1 cellular context compared by ENCODE assay signal in genomic region chr3:47949979-47950378, GRCh38.
TF ChIP-seq lines count a peak whose summit lies in the region.

No MANE protein-coding gene starts in this region.

TF ChIP-seq in WTC11, 78 proteins besides CTCF, POLR2A, EP300 and RAD21 (continued from another document):
- TF ChIP-seq ESRRA (CRISPR knock-in tag; IDR thresholded peaks at IDR 0.05; ENCODE audit: borderline replicate concordance) (no peak), STAT6 (CRISPR knock-in tag; conservative IDR thresholded peaks at IDR 0.05; ENCODE audit: low read depth) (no peak), HMGXB4 (CRISPR knock-in tag; IDR thresholded peaks at IDR 0.05) (no peak), ZNF138 (CRISPR knock-in tag; conservative IDR thresholded peaks at IDR 0.05) (no peak), ZNF512 (CRISPR knock-in tag; IDR thresholded peaks at IDR 0.05; ENCODE audit: borderline replicate concordance) (no peak), FOXJ3 (CRISPR knock-in tag; IDR thresholded peaks at IDR 0.05; ENCODE audit: borderline replicate concordance) (no peak), GABPB1 (CRISPR knock-in tag; IDR thresholded peaks at IDR 0.05) (no peak), TEAD1 (CRISPR knock-in tag; IDR thresholded peaks at IDR 0.05) (no peak), PREB (CRISPR knock-in tag; IDR thresholded peaks at IDR 0.05; ENCODE audit: borderline replicate concordance) (no peak), MXD4 (CRISPR knock-in tag; IDR thresholded peaks at IDR 0.05; ENCODE audit: borderline replicate concordance) (no peak)
- TF ChIP-seq, protein P1, sequence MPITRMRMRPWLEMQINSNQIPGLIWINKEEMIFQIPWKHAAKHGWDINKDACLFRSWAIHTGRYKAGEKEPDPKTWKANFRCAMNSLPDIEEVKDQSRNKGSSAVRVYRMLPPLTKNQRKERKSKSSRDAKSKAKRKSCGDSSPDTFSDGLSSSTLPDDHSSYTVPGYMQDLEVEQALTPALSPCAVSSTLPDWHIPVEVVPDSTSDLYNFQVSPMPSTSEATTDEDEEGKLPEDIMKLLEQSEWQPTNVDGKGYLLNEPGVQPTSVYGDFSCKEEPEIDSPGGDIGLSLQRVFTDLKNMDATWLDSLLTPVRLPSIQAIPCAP (CRISPR knock-in tag; IDR thresholded peaks at IDR 0.05), result no peak
- TF ChIP-seq, protein P2, sequence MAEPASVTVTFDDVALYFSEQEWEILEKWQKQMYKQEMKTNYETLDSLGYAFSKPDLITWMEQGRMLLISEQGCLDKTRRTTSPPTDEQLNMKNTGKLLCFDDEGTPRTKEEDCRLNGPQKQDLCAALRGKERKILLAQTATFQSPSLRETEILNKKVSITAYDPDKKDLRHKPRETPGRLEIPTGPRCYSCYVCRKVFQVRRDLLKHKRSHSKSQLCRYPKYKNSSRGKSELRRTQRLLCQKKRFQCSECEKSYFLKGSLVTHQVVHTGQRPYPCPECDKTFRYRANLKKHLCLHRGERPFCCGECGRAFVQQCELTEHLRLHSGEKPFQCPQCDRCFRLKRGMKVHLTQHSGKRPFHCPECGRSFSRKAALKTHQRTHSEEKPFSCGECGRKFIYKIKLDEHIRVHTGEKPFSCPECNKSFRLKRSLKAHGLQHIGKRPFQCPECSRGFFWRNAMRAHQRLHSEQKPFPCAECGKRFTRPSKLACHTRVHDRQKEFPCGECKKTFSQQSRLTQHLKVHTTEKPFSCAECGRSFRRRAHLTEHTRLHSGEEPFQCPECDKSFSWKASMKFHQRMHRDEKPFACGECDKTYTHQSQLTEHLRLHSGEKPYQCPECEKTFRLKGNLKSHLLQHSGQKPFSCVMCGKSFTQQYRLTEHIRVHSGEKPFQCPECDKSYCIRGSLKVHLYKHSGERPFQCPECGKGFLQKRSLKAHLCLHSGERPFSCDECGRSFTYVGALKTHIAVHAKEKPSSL (CRISPR knock-in tag; conservative IDR thresholded peaks at IDR 0.05), result no peak
